8 cellular contexts compared by ENCODE assay signal in genomic region chr15:75640483-75641175, GRCh38. TPM values are rescaled to one million over a fixed set of nuclear protein-coding genes. Genes with fewer than 3 reads are reported as not detected.
A peak's percentile ranks its signal among the peaks of the same experiment; 100 is the strongest.
DNase-seq lines count a peak whose midpoint lies in the region; ATAC-seq and TF ChIP-seq lines count a peak whose summit lies in the region.

No MANE protein-coding gene starts in this region.

- H3K4me1 ChIP-seq in KMS-11 (ENCODE audit: low read depth, poor library complexity, severe bottlenecking) = peaks cover 32% of the 10 kb centered on the region
- H3K4me1 ChIP-seq in RWPE2 (ENCODE audit: insufficient read depth, poor library complexity, severe bottlenecking) = peaks cover 6% of the 10 kb centered on the region
- H3K4me1 ChIP-seq in right cardiac atrium (ENCODE audit: control insufficient read depth, insufficient read depth, low read length) = peaks cover 3% of the 10 kb centered on the region
- peaks cover 26 to 28% of the 10 kb centered on the region in 2 donors for H3K4me1 ChIP-seq in gastrocnemius medialis

- H3K79me2 ChIP-seq in KMS-11 (ENCODE audit: insufficient read depth, low read depth) = peaks cover 32% of the 10 kb centered on the region

- TF ChIP-seq CTCF in KMS-11 (conservative IDR thresholded peaks at IDR 0.05; ENCODE audit: low read depth, low read length) = peak; percentile 49; the same call in 1 of the 2 replicates
- peak; percentile 88 for TF ChIP-seq CTCF in RWPE2 (IDR thresholded peaks at IDR 0.05; ENCODE audit: poor library complexity, severe bottlenecking)
- peak in 1 of 5 experiments; percentile 15 for TF ChIP-seq CTCF in gastrocnemius medialis (IDR thresholded peaks at IDR 0.05 in 4 of 5, conservative IDR thresholded peaks at IDR 0.05 in 1 of 5)

- H3K27ac ChIP-seq in KMS-11 = peak overlapping the region; percentile 85
- peak overlapping the region; percentile 85 for H3K27ac ChIP-seq in RWPE2 (ENCODE audit: poor library complexity, severe bottlenecking)
- peak overlapping the region; percentile 97 for H3K27ac ChIP-seq in right cardiac atrium (ENCODE audit: low read length)
- peak overlapping the region; percentile 87 to 95 (median 92) for H3K27ac ChIP-seq in gastrocnemius medialis

- ATAC-seq in GM21737 (IDR thresholded peaks at IDR 0.05; ENCODE audit: unreplicated experiment) (peak; percentile 21), RWPE2 (ENCODE audit: low read depth) (peak; percentile 55), right cardiac atrium (peak; percentile 23 to 27), gastrocnemius medialis (peak; percentile 11 to 37)
- peak; percentile 59 for ATAC-seq in activated naive CD8-positive, alpha-beta T cell treated with anti-CD3 and anti-CD28 coated beads, Interleukin-2, amount 10 ng/mL, durations not matched to agents 7 days and 5 days (ENCODE audit: low read depth)

- H2AFZ ChIP-seq in KMS-11 (ENCODE audit: low read depth) = peak overlapping the region; percentile 68; the same call in 1 of the 2 replicates

- no peaks in the 10 kb centered on the region for H3K9me3 ChIP-seq in RWPE2 (ENCODE audit: severe bottlenecking)
- no peaks in the 10 kb centered on the region for H3K9me3 ChIP-seq in right cardiac atrium (ENCODE audit: control insufficient read depth, low read length)
- H3K9me3 ChIP-seq in gastrocnemius medialis = no peaks in the 10 kb centered on the region

- no peaks in the 10 kb centered on the region for H4K20me1 ChIP-seq in KMS-11 (ENCODE audit: insufficient read depth)

- peaks cover 10% of the 10 kb centered on the region for H3K36me3 Mint-ChIP-seq in activated naive CD8-positive, alpha-beta T cell treated with anti-CD3 and anti-CD28 coated beads, Interleukin-2, amount 10 ng/mL, durations not matched to agents 7 days and 5 days

- H3K9ac ChIP-seq in KMS-11 = peak overlapping the region; percentile 89

- H3K36me3 ChIP-seq in KMS-11 (ENCODE audit: insufficient read depth) (0 out of 2 replicates have a peak, but pooled peaks cover 4% of the 10 kb centered on the region), RWPE2 (ENCODE audit: low read depth) (peaks cover 20% of the 10 kb centered on the region), gastrocnemius medialis (no peaks in the 10 kb centered on the region)

- H3K27me3 ChIP-seq in KMS-11 (ENCODE audit: insufficient read depth, low read depth) = no peaks in the 10 kb centered on the region
- no peaks in the 10 kb centered on the region for H3K27me3 ChIP-seq in RWPE2 (ENCODE audit: insufficient read depth, poor library complexity, severe bottlenecking)
- no peaks in the 10 kb centered on the region for H3K27me3 ChIP-seq in right cardiac atrium (ENCODE audit: control insufficient read depth, insufficient read depth)
- no peaks in the 10 kb centered on the region for H3K27me3 ChIP-seq in gastrocnemius medialis

- peaks cover 29% of the 10 kb centered on the region for H3K4me1 Mint-ChIP-seq in activated naive CD8-positive, alpha-beta T cell treated with anti-CD3 and anti-CD28 coated beads, Interleukin-2, amount 10 ng/mL, durations not matched to agents 7 days and 5 days

- intact Hi-C loops in right cardiac atrium (cut with DNase I) = no loop called here
- intact Hi-C loops in gastrocnemius medialis (cut with DNase I; ENCODE audit: low total_unique reads) = loop anchor here (1.0 kb wide), 3 partner anchors 15 to 272 kb away; partner anchors contain the start of genes MAN2C1 and SNUPN

- POLR2A ChIA-PET in activated naive CD8-positive, alpha-beta T cell treated with anti-CD3 and anti-CD28 coated beads, Interleukin-2, amount 10 ng/mL, durations not matched to agents 7 days and 5 days (lab: Charles Lee) = interaction anchor here (0.9 to 7.6 kb wide), 16 partner anchors 10 to 272 kb away, joined by 3 to 168 read pairs (median 10); partner anchors contain the start of genes MAN2C1, PTPN9, SIN3A and SNUPN

- 7% methylated on average over 17 of the region's 17 CpGs for WGBS in right cardiac atrium

- H3K4me3 ChIP-seq in KMS-11 (IDR thresholded peaks at IDR 0.05; ENCODE audit: insufficient read depth, low read depth, low read length) = no peak overlapping the region
- H3K4me3 ChIP-seq in RWPE2 (ENCODE audit: severe bottlenecking) = peak overlapping the region; percentile 54
- peak overlapping the region; percentile 74 for H3K4me3 ChIP-seq in right cardiac atrium (ENCODE audit: low read length)
- H3K4me3 ChIP-seq in gastrocnemius medialis = peak overlapping the region; percentile 75 to 97 (median 82)

- peak overlapping the region; percentile 61 for H3K4me2 ChIP-seq in KMS-11

- in situ Hi-C loops in gastrocnemius medialis (cut with MboI; ENCODE audit: low sequenced_read_pairs in 4 of 4) = loop anchor here in 2 of 4 donors (25.0 kb wide), 1 partner anchor 278 kb away; the partner anchor contains the start of gene MAN2C1 (in 2 of the 2)

- no peak for TF ChIP-seq POLR2A in gastrocnemius medialis (IDR thresholded peaks at IDR 0.05)

- peak overlapping the region; percentile 93 for H3K4me3 Mint-ChIP-seq in activated naive CD8-positive, alpha-beta T cell treated with anti-CD3 and anti-CD28 coated beads, Interleukin-2, amount 10 ng/mL, durations not matched to agents 7 days and 5 days

- DNase-seq in EL (peak; percentile 48), RWPE2 (ENCODE audit: low spot score) (peak; percentile 80), right cardiac atrium (peak in 1 of 3 donors; percentile 9), gastrocnemius medialis (peak in 1 of 2 donors; percentile 23), GM19240 (ENCODE audit: insufficient read length, low spot score) (no peak)
- peak; percentile 48 for DNase-seq in activated naive CD8-positive, alpha-beta T cell treated with anti-CD3 and anti-CD28 coated beads, Interleukin-2, amount 10 ng/mL, durations not matched to agents 7 days and 5 days

- H3K9me3 Mint-ChIP-seq in activated naive CD8-positive, alpha-beta T cell treated with anti-CD3 and anti-CD28 coated beads, Interleukin-2, amount 10 ng/mL, durations not matched to agents 7 days and 5 days = no peaks in the 10 kb centered on the region

- peak overlapping the region; percentile 86 for H3K27ac Mint-ChIP-seq in activated naive CD8-positive, alpha-beta T cell treated with anti-CD3 and anti-CD28 coated beads, Interleukin-2, amount 10 ng/mL, durations not matched to agents 7 days and 5 days

- H3K27me3 Mint-ChIP-seq in activated naive CD8-positive, alpha-beta T cell treated with anti-CD3 and anti-CD28 coated beads, Interleukin-2, amount 10 ng/mL, durations not matched to agents 7 days and 5 days = peaks cover 2% of the 10 kb centered on the region

RNA-seq across cellular contexts. Expression of gene IMP3, which starts 0.6 kb away (rescaled TPM):
- total RNA-seq in activated naive CD8-positive, alpha-beta T cell treated with anti-CD3 and anti-CD28 coated beads, Interleukin-2, amount 10 ng/mL, durations not matched to agents 7 days and 5 days = 10 to 100 TPM; 85.3 to 87.1 TPM
- total RNA-seq in right cardiac atrium (10 to 100 TPM; 39.4 to 49.3 (median 46.8) TPM), gastrocnemius medialis (100 to 1,000 TPM; 110 to 184 (median 153) TPM)
- 48.1 TPM for polyA plus RNA-seq in right cardiac atrium

RNA-seq across cellular contexts. Expression of gene SNX33, which starts 7.1 kb away (rescaled TPM):
- 1 to 10 TPM; 2.1 to 2.6 TPM for total RNA-seq in activated naive CD8-positive, alpha-beta T cell treated with anti-CD3 and anti-CD28 coated beads, Interleukin-2, amount 10 ng/mL, durations not matched to agents 7 days and 5 days
- total RNA-seq in right cardiac atrium = 10 to 100 TPM; 14.6 to 18.4 (median 17.8) TPM
- 13.2 TPM for polyA plus RNA-seq in right cardiac atrium
- 1 to 10 TPM; 4.9 to 6.7 (median 5.5) TPM for total RNA-seq in gastrocnemius medialis

RNA-seq across cellular contexts. Expression of gene SNUPN, which starts 15.1 kb away (rescaled TPM):
- 10 to 100 TPM; 27.1 to 30.4 TPM for total RNA-seq in activated naive CD8-positive, alpha-beta T cell treated with anti-CD3 and anti-CD28 coated beads, Interleukin-2, amount 10 ng/mL, durations not matched to agents 7 days and 5 days
- total RNA-seq in right cardiac atrium (10 to 100 TPM; 15.3 to 19.8 (median 18.4) TPM), gastrocnemius medialis (10 to 100 TPM; 14.2 to 18.3 (median 15.9) TPM)
- 17.9 TPM for polyA plus RNA-seq in right cardiac atrium
